In the genomic region with DNA sequence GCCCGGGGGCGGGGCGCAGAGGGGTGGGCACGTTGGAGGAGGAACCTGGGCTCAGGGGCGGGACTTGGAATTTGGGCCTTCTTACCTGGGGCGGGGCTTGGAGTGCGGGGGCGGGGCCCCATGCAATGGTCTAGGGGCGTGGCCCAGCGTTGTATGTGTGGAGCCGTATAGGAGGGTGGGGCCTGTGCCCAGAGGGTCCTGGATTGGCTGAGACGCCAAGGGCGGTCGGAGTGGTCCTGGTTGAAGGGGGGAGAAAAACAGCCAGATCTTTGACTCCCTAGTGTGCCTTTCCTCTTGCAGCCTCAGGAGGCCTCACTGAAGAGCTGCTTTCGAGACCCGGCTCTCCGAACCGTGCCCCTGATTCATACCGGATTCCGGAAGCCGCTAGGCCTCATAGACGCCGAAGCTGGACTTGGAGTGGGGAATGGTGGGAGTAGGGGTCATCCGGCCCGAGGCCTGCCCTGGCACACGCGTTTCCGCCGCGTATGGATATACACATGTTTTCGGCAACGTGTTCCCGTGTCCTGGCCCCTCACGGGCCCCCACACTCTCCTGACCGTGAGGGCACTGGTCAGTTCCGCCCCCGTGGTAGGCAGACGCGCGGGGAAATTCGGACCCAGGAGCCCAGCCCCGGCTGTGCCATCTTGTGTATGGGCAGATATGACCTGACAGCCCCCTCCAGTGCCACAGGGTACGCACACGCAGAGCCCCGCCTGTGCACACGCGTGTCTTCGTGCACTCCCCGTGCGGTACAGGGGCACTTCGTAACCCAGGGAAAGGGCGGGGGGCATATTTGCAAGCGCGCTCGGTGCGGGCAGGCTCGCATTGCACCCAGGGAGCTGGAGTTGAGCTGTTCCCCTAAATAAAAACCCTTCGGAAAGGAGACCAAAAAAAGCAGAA, we compare ENCODE assay signal across 8 cellular contexts. TPM values are rescaled to one million over a fixed set of nuclear protein-coding genes. Genes with fewer than 3 reads are reported as not detected.
DNase-seq lines count a peak whose midpoint lies in the region; ATAC-seq and TF ChIP-seq lines count a peak whose summit lies in the region.

No MANE protein-coding gene starts in this region.

- H3K27ac ChIP-seq in PC-9 (peak overlapping the region; percentile 71), muscle layer of colon (ENCODE audit: low read depth, low read length) (peak overlapping the region; percentile 71)

- H3K4me3 Mint-ChIP-seq in activated T-cell treated with anti-CD3 and anti-CD28 coated beads, Interleukin-2, amount 50 U/mL, for 4 hours: peak overlapping the region; percentile 88

- intact Hi-C loops in PC-9 (cut with micrococcal nuclease; ENCODE audit: unreplicated experiment): loop anchor here (1.0 to 2.0 kb wide), 4 partner anchors 10 to 286 kb away; a partner anchor contains a TSS

- DNase-seq in DMS 273 (lab: John Stamatoyannopoulos, UW; ENCODE audit: unreplicated experiment) (peak; percentile 99), PC-9 (peak; percentile 96 to 99)
- peak; percentile 91 for DNase-seq in activated T-cell treated with anti-CD3 and anti-CD28 coated beads, Interleukin-2, amount 50 U/mL, for 4 hours
- DNase-seq in stimulated activated CD8-positive, alpha-beta memory T cell treated with anti-CD3 and anti-CD28 coated beads, Interleukin-7, amount 100 ng/mL, for 1 hour (ENCODE audit: low read depth in 2 of 2): peak; percentile 83 to 88

- H3K4me1 Mint-ChIP-seq in activated T-cell treated with anti-CD3 and anti-CD28 coated beads, Interleukin-2, amount 50 U/mL, for 4 hours (ENCODE audit: low read depth): peaks cover 37% of the 10 kb centered on the region

- H3K9me3 ChIP-seq in PC-9 (ENCODE audit: insufficient read depth, low read depth) (no peaks in the 10 kb centered on the region), muscle layer of colon (ENCODE audit: low read length) (no peaks in the 10 kb centered on the region)

- ATAC-seq in GM21447 (IDR thresholded peaks at IDR 0.05; ENCODE audit: unreplicated experiment) (peak; percentile 67), esophagus mucosa (peak; percentile 87)
- ATAC-seq in activated T-cell treated with anti-CD3 and anti-CD28 coated beads, Interleukin-2, amount 50 U/mL, for 4 hours: peak; percentile 66 to 74

- peaks cover 38% of the 10 kb centered on the region for H3F3A ChIP-seq in PC-9 (ENCODE audit: insufficient read depth, low read depth)

- peaks cover 11% of the 10 kb centered on the region for H4K20me1 ChIP-seq in PC-9 (ENCODE audit: insufficient read depth)

- H3K4me3 ChIP-seq in PC-9 (peak overlapping the region; percentile 89), muscle layer of colon (ENCODE audit: low read depth in 1 of 2, low read length in 2 of 2) (peak overlapping the region; percentile 55 to 82)

- H3K36me3 ChIP-seq in PC-9 (ENCODE audit: low read depth) (no peaks in the 10 kb centered on the region), muscle layer of colon (ENCODE audit: insufficient read depth, low read length) (peaks cover 10% of the 10 kb centered on the region)

- CTCF ChIA-PET in PC-9 (lab: Charles Lee): interaction anchor here (0.6 kb wide), 1 partner anchor 80 kb away, joined by 3 read pairs; no protein-coding TSS in a partner anchor

- H3K36me3 Mint-ChIP-seq in activated T-cell treated with anti-CD3 and anti-CD28 coated beads, Interleukin-2, amount 50 U/mL, for 4 hours (ENCODE audit: insufficient read depth): peaks cover 7% of the 10 kb centered on the region

- no peak for TF ChIP-seq EP300 in Ishikawa (IDR thresholded peaks at IDR 0.05; ENCODE audit: borderline replicate concordance)

- POLR2A ChIA-PET in PC-9 (lab: Charles Lee; ENCODE audit: unreplicated experiment): interaction anchor here (0.5 to 1.5 kb wide), 6 partner anchors 32 to 461 kb away, joined by 3 to 14 read pairs (median 6); a partner anchor contains a TSS

- TF ChIP-seq CTCF in PC-9 (conservative IDR thresholded peaks at IDR 0.05): no peak; the same call in 1 of the 2 replicates

- H3K9ac ChIP-seq in muscle layer of colon (ENCODE audit: low read length): peak overlapping the region; percentile 51

- no peaks in the 10 kb centered on the region for H3K9me2 ChIP-seq in PC-9 (ENCODE audit: insufficient read depth)

- TF ChIP-seq RAD21 in Ishikawa (IDR thresholded peaks at IDR 0.05; ENCODE audit: low read depth): no peak

- H3K4me1 ChIP-seq in PC-9 (replicated peaks; ENCODE audit: insufficient read depth): peaks cover 9% of the 10 kb centered on the region; the same call in 1 of the 2 replicates
- peaks cover 19% of the 10 kb centered on the region for H3K4me1 ChIP-seq in muscle layer of colon (ENCODE audit: insufficient read depth, low read length)

- H3K4me2 ChIP-seq in PC-9: peak overlapping the region; percentile 99

- peaks cover 35% of the 10 kb centered on the region for H3K79me2 ChIP-seq in PC-9 (ENCODE audit: low read depth)

- H3K27me3 ChIP-seq in PC-9 (ENCODE audit: insufficient read depth, low read depth) (no peaks in the 10 kb centered on the region), muscle layer of colon (ENCODE audit: control insufficient read depth in 1 of 2, insufficient read depth in 2 of 2, low read length in 2 of 2) (no peaks in the 10 kb centered on the region)

- peak overlapping the region; percentile 85 for H2AFZ ChIP-seq in PC-9

- H3K27me3 Mint-ChIP-seq in activated T-cell treated with anti-CD3 and anti-CD28 coated beads, Interleukin-2, amount 50 U/mL, for 4 hours (ENCODE audit: low read depth): no peaks in the 10 kb centered on the region

- BruUV-seq in PC-9 (replicated peaks; lab: Mats Ljungman, UMichigan): TSS peak; percentile 95

- H3K9me3 Mint-ChIP-seq in activated T-cell treated with anti-CD3 and anti-CD28 coated beads, Interleukin-2, amount 50 U/mL, for 4 hours: no peaks in the 10 kb centered on the region

TF ChIP-seq in Ishikawa, 13 proteins besides CTCF, POLR2A, EP300 and RAD21:
- TF ChIP-seq NFIC (IDR thresholded peaks at IDR 0.05) (no peak), TEAD4 (IDR thresholded peaks at IDR 0.05) (peak; percentile 18), TAF1 (IDR thresholded peaks at IDR 0.05; ENCODE audit: low read depth) (peak; percentile 8; the same call in 1 of the 2 replicates), EGR1 (IDR thresholded peaks at IDR 0.05) (peak; percentile 76), CREB1 (IDR thresholded peaks at IDR 0.05; ENCODE audit: low read depth) (no peak), FOXM1 (IDR thresholded peaks at IDR 0.05; ENCODE audit: borderline replicate concordance, low read depth) (no peak), YY1 (IDR thresholded peaks at IDR 0.05; ENCODE audit: low read depth) (0 out of 2 replicates have a peak, but pooled peaks have one; percentile 50), TCF12 (IDR thresholded peaks at IDR 0.05; ENCODE audit: low read depth) (no peak), ZBTB7A (IDR thresholded peaks at IDR 0.05; ENCODE audit: low read depth) (peak; percentile 11; the same call in 1 of the 2 replicates)
- TF ChIP-seq, protein P1, sequence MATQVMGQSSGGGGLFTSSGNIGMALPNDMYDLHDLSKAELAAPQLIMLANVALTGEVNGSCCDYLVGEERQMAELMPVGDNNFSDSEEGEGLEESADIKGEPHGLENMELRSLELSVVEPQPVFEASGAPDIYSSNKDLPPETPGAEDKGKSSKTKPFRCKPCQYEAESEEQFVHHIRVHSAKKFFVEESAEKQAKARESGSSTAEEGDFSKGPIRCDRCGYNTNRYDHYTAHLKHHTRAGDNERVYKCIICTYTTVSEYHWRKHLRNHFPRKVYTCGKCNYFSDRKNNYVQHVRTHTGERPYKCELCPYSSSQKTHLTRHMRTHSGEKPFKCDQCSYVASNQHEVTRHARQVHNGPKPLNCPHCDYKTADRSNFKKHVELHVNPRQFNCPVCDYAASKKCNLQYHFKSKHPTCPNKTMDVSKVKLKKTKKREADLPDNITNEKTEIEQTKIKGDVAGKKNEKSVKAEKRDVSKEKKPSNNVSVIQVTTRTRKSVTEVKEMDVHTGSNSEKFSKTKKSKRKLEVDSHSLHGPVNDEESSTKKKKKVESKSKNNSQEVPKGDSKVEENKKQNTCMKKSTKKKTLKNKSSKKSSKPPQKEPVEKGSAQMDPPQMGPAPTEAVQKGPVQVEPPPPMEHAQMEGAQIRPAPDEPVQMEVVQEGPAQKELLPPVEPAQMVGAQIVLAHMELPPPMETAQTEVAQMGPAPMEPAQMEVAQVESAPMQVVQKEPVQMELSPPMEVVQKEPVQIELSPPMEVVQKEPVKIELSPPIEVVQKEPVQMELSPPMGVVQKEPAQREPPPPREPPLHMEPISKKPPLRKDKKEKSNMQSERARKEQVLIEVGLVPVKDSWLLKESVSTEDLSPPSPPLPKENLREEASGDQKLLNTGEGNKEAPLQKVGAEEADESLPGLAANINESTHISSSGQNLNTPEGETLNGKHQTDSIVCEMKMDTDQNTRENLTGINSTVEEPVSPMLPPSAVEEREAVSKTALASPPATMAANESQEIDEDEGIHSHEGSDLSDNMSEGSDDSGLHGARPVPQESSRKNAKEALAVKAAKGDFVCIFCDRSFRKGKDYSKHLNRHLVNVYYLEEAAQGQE (IDR thresholded peaks at IDR 0.05; ENCODE audit: low read depth): no peak
- TF ChIP-seq, protein P2, sequence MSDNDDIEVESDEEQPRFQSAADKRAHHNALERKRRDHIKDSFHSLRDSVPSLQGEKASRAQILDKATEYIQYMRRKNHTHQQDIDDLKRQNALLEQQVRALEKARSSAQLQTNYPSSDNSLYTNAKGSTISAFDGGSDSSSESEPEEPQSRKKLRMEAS (IDR thresholded peaks at IDR 0.05): peak; percentile 73
TF ChIP-seq in Ishikawa: peak in this region for 6.

RNA-seq across cellular contexts. Expression of a gene that starts 0.7 kb away (rescaled TPM):
- total RNA-seq in PC-9 (2021) (40.4 and 41.3 TPM in 2 replicates), esophagus mucosa (11.7 TPM)
- 10 to 100 TPM; 28.0 to 33.1 (median 28.7) TPM for total RNA-seq in activated T-cell treated with anti-CD3 and anti-CD28 coated beads, Interleukin-2, amount 50 U/mL, for 4 hours

RNA-seq across cellular contexts. Expression of a gene that starts 9.2 kb away (rescaled TPM):
- total RNA-seq in PC-9 (2021) (16.2 TPM in 2 replicates), esophagus mucosa (13.2 TPM)
- total RNA-seq in activated T-cell treated with anti-CD3 and anti-CD28 coated beads, Interleukin-2, amount 50 U/mL, for 4 hours: 1 to 10 TPM; 1.0 to 1.4 (median 1.3) TPM

RNA-seq across cellular contexts. Expression of a gene that starts 10.0 kb away (rescaled TPM):
- 63.6 and 71.3 TPM in 2 replicates for total RNA-seq in PC-9 (2021)
- 10 to 100 TPM; 86.0 to 89.6 (median 87.0) TPM for total RNA-seq in activated T-cell treated with anti-CD3 and anti-CD28 coated beads, Interleukin-2, amount 50 U/mL, for 4 hours
- 38.6 TPM for total RNA-seq in esophagus mucosa

RNA-seq across cellular contexts. Expression of a gene that starts 49.6 kb away (rescaled TPM):
- total RNA-seq in PC-9 (2021) (36.6 and 40.6 TPM in 2 replicates), esophagus mucosa (16.4 TPM)
- 1 to 10 TPM; 2.3 to 3.8 (median 3.5) TPM for total RNA-seq in activated T-cell treated with anti-CD3 and anti-CD28 coated beads, Interleukin-2, amount 50 U/mL, for 4 hours

RNA-seq across cellular contexts. Expression of a gene that starts 51.7 kb away (rescaled TPM):
- total RNA-seq in PC-9 (2021) (86.9 and 91.3 TPM in 2 replicates), esophagus mucosa (31.0 TPM)
- 10 to 100 TPM; 81.7 to 82.9 (median 82.5) TPM for total RNA-seq in activated T-cell treated with anti-CD3 and anti-CD28 coated beads, Interleukin-2, amount 50 U/mL, for 4 hours

Comparison
In these comparisons a context has a peak if more than half of its experiments do, and no peak if none do; other contexts are left out.
1. Peak in every context shown above with its lines: DNase-seq, ATAC-seq, H3K4me3 ChIP-seq and H3K27ac ChIP-seq.